1 cellular context compared by ENCODE assay signal in the genomic region with DNA sequence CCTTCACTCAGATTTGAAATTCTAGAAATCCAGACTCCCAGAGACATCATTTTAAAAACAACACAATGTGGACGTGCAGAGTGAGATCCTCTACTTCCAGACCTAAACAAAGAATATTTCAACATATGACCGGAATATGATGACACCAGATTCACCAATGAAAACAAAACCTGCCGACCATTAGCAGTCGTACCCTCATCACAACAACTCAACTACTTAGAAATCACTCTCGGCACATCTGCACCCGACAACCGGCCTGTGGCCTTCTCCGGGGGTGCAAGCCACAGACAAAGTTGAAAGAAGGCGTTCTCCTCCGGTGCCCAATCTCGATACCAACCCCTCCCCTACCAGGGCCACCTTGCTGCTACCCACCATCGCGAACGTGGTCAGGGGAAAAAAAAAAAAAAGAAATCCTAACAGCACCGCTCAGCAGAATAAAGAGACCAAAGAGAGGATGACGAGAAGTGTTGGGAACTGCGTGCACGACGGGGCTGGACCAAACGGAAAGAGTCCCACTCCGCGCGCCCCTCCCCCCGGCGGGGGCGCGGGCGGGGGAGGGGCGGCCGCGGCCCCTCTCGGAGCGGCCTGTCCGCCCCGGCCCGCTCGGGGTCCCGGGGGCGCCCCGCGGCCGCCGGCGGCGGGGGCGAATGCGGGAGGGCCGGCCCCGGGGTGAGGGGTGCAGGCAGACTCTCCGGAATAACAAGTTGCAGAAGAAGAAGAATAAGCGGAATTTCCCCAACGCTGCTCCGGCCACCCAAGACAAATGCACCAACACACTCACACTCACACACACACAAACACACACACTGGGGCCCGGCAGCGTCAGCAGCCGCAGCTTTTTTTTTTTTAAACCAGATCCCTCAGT.
TF ChIP-seq lines count a peak whose summit lies in the region.

No MANE protein-coding gene starts in this region.

TF ChIP-seq in K562, 482 proteins besides CTCF, POLR2A, EP300 and RAD21 (continued from another document and continues in another):
- TF ChIP-seq, protein P1, sequence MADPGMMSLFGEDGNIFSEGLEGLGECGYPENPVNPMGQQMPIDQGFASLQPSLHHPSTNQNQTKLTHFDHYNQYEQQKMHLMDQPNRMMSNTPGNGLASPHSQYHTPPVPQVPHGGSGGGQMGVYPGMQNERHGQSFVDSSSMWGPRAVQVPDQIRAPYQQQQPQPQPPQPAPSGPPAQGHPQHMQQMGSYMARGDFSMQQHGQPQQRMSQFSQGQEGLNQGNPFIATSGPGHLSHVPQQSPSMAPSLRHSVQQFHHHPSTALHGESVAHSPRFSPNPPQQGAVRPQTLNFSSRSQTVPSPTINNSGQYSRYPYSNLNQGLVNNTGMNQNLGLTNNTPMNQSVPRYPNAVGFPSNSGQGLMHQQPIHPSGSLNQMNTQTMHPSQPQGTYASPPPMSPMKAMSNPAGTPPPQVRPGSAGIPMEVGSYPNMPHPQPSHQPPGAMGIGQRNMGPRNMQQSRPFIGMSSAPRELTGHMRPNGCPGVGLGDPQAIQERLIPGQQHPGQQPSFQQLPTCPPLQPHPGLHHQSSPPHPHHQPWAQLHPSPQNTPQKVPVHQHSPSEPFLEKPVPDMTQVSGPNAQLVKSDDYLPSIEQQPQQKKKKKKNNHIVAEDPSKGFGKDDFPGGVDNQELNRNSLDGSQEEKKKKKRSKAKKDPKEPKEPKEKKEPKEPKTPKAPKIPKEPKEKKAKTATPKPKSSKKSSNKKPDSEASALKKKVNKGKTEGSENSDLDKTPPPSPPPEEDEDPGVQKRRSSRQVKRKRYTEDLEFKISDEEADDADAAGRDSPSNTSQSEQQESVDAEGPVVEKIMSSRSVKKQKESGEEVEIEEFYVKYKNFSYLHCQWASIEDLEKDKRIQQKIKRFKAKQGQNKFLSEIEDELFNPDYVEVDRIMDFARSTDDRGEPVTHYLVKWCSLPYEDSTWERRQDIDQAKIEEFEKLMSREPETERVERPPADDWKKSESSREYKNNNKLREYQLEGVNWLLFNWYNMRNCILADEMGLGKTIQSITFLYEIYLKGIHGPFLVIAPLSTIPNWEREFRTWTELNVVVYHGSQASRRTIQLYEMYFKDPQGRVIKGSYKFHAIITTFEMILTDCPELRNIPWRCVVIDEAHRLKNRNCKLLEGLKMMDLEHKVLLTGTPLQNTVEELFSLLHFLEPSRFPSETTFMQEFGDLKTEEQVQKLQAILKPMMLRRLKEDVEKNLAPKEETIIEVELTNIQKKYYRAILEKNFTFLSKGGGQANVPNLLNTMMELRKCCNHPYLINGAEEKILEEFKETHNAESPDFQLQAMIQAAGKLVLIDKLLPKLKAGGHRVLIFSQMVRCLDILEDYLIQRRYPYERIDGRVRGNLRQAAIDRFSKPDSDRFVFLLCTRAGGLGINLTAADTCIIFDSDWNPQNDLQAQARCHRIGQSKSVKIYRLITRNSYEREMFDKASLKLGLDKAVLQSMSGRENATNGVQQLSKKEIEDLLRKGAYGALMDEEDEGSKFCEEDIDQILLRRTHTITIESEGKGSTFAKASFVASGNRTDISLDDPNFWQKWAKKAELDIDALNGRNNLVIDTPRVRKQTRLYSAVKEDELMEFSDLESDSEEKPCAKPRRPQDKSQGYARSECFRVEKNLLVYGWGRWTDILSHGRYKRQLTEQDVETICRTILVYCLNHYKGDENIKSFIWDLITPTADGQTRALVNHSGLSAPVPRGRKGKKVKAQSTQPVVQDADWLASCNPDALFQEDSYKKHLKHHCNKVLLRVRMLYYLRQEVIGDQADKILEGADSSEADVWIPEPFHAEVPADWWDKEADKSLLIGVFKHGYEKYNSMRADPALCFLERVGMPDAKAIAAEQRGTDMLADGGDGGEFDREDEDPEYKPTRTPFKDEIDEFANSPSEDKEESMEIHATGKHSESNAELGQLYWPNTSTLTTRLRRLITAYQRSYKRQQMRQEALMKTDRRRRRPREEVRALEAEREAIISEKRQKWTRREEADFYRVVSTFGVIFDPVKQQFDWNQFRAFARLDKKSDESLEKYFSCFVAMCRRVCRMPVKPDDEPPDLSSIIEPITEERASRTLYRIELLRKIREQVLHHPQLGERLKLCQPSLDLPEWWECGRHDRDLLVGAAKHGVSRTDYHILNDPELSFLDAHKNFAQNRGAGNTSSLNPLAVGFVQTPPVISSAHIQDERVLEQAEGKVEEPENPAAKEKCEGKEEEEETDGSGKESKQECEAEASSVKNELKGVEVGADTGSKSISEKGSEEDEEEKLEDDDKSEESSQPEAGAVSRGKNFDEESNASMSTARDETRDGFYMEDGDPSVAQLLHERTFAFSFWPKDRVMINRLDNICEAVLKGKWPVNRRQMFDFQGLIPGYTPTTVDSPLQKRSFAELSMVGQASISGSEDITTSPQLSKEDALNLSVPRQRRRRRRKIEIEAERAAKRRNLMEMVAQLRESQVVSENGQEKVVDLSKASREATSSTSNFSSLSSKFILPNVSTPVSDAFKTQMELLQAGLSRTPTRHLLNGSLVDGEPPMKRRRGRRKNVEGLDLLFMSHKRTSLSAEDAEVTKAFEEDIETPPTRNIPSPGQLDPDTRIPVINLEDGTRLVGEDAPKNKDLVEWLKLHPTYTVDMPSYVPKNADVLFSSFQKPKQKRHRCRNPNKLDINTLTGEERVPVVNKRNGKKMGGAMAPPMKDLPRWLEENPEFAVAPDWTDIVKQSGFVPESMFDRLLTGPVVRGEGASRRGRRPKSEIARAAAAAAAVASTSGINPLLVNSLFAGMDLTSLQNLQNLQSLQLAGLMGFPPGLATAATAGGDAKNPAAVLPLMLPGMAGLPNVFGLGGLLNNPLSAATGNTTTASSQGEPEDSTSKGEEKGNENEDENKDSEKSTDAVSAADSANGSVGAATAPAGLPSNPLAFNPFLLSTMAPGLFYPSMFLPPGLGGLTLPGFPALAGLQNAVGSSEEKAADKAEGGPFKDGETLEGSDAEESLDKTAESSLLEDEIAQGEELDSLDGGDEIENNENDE (IDR thresholded peaks at IDR 0.05; ENCODE audit: low read depth, low read length) = no peak
- no peak for TF ChIP-seq HOXB6 (CRISPR knock-in tag; IDR thresholded peaks at IDR 0.05; ENCODE audit: borderline replicate concordance)
- TF ChIP-seq BRCA1 (IDR thresholded peaks at IDR 0.05) = no peak
- TF ChIP-seq BRCA1 (CRISPR knock-in tag; IDR thresholded peaks at IDR 0.05) = no peak
- no peak for TF ChIP-seq PRMT5 (CRISPR knock-in tag; IDR thresholded peaks at IDR 0.05)
- no peak for TF ChIP-seq ZNF696 (CRISPR knock-in tag; conservative IDR thresholded peaks at IDR 0.05)
- no peak for TF ChIP-seq ZNF23 (CRISPR knock-in tag; IDR thresholded peaks at IDR 0.05)
- TF ChIP-seq ZNF431 (CRISPR knock-in tag; IDR thresholded peaks at IDR 0.05) = no peak
- TF ChIP-seq, protein P2, sequence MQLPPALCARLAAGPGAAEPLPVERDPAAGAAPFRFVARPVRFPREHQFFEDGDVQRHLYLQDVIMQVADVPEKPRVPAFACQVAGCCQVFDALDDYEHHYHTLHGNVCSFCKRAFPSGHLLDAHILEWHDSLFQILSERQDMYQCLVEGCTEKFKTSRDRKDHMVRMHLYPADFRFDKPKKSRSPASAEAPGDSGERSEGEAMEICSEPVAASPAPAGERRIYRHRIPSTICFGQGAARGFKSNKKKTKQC (CRISPR knock-in tag; IDR thresholded peaks at IDR 0.05) = no peak
- no peak for TF ChIP-seq XRCC3 (IDR thresholded peaks at IDR 0.05)
- TF ChIP-seq, protein P3, sequence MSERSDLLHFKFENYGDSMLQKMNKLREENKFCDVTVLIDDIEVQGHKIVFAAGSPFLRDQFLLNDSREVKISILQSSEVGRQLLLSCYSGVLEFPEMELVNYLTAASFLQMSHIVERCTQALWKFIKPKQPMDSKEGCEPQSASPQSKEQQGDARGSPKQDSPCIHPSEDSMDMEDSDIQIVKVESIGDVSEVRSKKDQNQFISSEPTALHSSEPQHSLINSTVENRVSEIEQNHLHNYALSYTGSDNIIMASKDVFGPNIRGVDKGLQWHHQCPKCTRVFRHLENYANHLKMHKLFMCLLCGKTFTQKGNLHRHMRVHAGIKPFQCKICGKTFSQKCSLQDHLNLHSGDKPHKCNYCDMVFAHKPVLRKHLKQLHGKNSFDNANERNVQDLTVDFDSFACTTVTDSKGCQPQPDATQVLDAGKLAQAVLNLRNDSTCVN (CRISPR knock-in tag; IDR thresholded peaks at IDR 0.05) = no peak
- no peak for TF ChIP-seq ZNF586 (CRISPR knock-in tag; conservative IDR thresholded peaks at IDR 0.05)
- no peak for TF ChIP-seq ZNF778 (CRISPR knock-in tag; IDR thresholded peaks at IDR 0.05)
- TF ChIP-seq, protein P4, sequence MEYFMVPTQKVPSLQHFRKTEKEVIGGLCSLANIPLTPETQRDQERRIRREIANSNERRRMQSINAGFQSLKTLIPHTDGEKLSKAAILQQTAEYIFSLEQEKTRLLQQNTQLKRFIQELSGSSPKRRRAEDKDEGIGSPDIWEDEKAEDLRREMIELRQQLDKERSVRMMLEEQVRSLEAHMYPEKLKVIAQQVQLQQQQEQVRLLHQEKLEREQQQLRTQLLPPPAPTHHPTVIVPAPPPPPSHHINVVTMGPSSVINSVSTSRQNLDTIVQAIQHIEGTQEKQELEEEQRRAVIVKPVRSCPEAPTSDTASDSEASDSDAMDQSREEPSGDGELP (CRISPR knock-in tag; IDR thresholded peaks at IDR 0.05; ENCODE audit: borderline replicate concordance) = 0 out of 2 replicates have a peak, but pooled peaks have one; percentile 27
- TF ChIP-seq, protein P5, sequence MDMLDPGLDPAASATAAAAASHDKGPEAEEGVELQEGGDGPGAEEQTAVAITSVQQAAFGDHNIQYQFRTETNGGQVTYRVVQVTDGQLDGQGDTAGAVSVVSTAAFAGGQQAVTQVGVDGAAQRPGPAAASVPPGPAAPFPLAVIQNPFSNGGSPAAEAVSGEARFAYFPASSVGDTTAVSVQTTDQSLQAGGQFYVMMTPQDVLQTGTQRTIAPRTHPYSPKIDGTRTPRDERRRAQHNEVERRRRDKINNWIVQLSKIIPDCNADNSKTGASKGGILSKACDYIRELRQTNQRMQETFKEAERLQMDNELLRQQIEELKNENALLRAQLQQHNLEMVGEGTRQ (CRISPR knock-in tag; IDR thresholded peaks at IDR 0.05) = no peak
- no peak for TF ChIP-seq TRIM24 (IDR thresholded peaks at IDR 0.05)
- no peak for TF ChIP-seq POU5F1 (IDR thresholded peaks at IDR 0.05; ENCODE audit: borderline replicate concordance, low read depth, low read length, partially characterized antibody)
- no peak for TF ChIP-seq CAMTA2 (CRISPR knock-in tag; conservative IDR thresholded peaks at IDR 0.05)
- TF ChIP-seq, protein P6, sequence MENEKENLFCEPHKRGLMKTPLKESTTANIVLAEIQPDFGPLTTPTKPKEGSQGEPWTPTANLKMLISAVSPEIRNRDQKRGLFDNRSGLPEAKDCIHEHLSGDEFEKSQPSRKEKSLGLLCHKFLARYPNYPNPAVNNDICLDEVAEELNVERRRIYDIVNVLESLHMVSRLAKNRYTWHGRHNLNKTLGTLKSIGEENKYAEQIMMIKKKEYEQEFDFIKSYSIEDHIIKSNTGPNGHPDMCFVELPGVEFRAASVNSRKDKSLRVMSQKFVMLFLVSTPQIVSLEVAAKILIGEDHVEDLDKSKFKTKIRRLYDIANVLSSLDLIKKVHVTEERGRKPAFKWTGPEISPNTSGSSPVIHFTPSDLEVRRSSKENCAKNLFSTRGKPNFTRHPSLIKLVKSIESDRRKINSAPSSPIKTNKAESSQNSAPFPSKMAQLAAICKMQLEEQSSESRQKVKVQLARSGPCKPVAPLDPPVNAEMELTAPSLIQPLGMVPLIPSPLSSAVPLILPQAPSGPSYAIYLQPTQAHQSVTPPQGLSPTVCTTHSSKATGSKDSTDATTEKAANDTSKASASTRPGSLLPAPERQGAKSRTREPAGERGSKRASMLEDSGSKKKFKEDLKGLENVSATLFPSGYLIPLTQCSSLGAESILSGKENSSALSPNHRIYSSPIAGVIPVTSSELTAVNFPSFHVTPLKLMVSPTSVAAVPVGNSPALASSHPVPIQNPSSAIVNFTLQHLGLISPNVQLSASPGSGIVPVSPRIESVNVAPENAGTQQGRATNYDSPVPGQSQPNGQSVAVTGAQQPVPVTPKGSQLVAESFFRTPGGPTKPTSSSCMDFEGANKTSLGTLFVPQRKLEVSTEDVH (IDR thresholded peaks at IDR 0.05; ENCODE audit: low read depth, partially characterized antibody) = no peak
- TF ChIP-seq ZNF274 (IDR thresholded peaks at IDR 0.05; ENCODE audit: borderline replicate concordance, low read depth, low read length) = no peak
- TF ChIP-seq, protein P7, sequence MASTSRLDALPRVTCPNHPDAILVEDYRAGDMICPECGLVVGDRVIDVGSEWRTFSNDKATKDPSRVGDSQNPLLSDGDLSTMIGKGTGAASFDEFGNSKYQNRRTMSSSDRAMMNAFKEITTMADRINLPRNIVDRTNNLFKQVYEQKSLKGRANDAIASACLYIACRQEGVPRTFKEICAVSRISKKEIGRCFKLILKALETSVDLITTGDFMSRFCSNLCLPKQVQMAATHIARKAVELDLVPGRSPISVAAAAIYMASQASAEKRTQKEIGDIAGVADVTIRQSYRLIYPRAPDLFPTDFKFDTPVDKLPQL (IDR thresholded peaks at IDR 0.05; ENCODE audit: extremely low read depth, insufficient read length) = no peak
- TF ChIP-seq ZFX (CRISPR knock-in tag; IDR thresholded peaks at IDR 0.05) = peak; percentile 67
- TF ChIP-seq L3MBTL2 (IDR thresholded peaks at IDR 0.05) = no peak
- no peak for TF ChIP-seq ZNF165 (CRISPR knock-in tag; IDR thresholded peaks at IDR 0.05; ENCODE audit: borderline replicate concordance)
- TF ChIP-seq ZNF212 (CRISPR knock-in tag; IDR thresholded peaks at IDR 0.05) = no peak
- TF ChIP-seq, protein P8, sequence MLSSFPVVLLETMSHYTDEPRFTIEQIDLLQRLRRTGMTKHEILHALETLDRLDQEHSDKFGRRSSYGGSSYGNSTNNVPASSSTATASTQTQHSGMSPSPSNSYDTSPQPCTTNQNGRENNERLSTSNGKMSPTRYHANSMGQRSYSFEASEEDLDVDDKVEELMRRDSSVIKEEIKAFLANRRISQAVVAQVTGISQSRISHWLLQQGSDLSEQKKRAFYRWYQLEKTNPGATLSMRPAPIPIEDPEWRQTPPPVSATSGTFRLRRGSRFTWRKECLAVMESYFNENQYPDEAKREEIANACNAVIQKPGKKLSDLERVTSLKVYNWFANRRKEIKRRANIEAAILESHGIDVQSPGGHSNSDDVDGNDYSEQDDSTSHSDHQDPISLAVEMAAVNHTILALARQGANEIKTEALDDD (IDR thresholded peaks at IDR 0.05) = no peak
- TF ChIP-seq SRF (CRISPR knock-in tag; IDR thresholded peaks at IDR 0.05) = no peak
- no peak for TF ChIP-seq ZNF217 (CRISPR knock-in tag; IDR thresholded peaks at IDR 0.05)
- no peak for TF ChIP-seq DNMT1 (IDR thresholded peaks at IDR 0.05)
- TF ChIP-seq CBX1 (IDR thresholded peaks at IDR 0.05; ENCODE audit: low read depth) = no peak
- no peak for TF ChIP-seq NR2C2 (CRISPR knock-in tag; IDR thresholded peaks at IDR 0.05)
- no peak for TF ChIP-seq NR2C2 (tag; IDR thresholded peaks at IDR 0.05)
- TF ChIP-seq, protein P9, sequence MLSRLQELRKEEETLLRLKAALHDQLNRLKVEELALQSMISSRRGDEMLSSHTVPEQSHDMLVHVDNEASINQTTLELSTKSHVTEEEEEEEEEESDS (CRISPR knock-in tag; IDR thresholded peaks at IDR 0.05) = no peak
- TF ChIP-seq, protein P10, sequence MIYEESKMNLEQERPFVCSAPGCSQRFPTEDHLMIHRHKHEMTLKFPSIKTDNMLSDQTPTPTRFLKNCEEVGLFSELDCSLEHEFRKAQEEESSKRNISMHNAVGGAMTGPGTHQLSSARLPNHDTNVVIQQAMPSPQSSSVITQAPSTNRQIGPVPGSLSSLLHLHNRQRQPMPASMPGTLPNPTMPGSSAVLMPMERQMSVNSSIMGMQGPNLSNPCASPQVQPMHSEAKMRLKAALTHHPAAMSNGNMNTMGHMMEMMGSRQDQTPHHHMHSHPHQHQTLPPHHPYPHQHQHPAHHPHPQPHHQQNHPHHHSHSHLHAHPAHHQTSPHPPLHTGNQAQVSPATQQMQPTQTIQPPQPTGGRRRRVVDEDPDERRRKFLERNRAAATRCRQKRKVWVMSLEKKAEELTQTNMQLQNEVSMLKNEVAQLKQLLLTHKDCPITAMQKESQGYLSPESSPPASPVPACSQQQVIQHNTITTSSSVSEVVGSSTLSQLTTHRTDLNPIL (CRISPR knock-in tag; IDR thresholded peaks at IDR 0.05) = no peak
- no peak for TF ChIP-seq ZNF764 (CRISPR knock-in tag; IDR thresholded peaks at IDR 0.05; ENCODE audit: low read depth)
- TF ChIP-seq BACH1 (tag; IDR thresholded peaks at IDR 0.05) = no peak
- no peak for TF ChIP-seq HIVEP1 (CRISPR knock-in tag; IDR thresholded peaks at IDR 0.05)
